ENCODE assay signal across 8 cellular contexts in genomic region chr6:33390767-33391277, GRCh38. TPM values are rescaled to one million over a fixed set of nuclear protein-coding genes. Genes with fewer than 3 reads are reported as not detected.
DNase-seq lines count a peak whose midpoint lies in the region; ATAC-seq and TF ChIP-seq lines count a peak whose summit lies in the region.

No MANE protein-coding gene starts in this region.

- peaks cover 41% of the 10 kb centered on the region for H3K36me3 ChIP-seq in WERI-Rb-1
- H3K36me3 ChIP-seq in gastroesophageal sphincter = no peaks in the 10 kb centered on the region
- H3K36me3 ChIP-seq in smooth muscle cell (ENCODE audit: low read depth) = no peaks in the 10 kb centered on the region

- H4K20me1 ChIP-seq in H9 (ENCODE audit: control insufficient read depth, insufficient read depth, insufficient read length) = no peaks in the 10 kb centered on the region
- no peaks in the 10 kb centered on the region for H4K20me1 ChIP-seq in smooth muscle cell (ENCODE audit: low read depth)

- no peaks in the 10 kb centered on the region for H3K27me3 Mint-ChIP-seq in H9 (ENCODE audit: low read depth)

- H3K4me3 ChIP-seq in WERI-Rb-1 (ENCODE audit: low read depth, low read length) (peak overlapping the region; percentile 32), gastroesophageal sphincter (peak overlapping the region in 1 of 2 donors; percentile 58), smooth muscle cell (no peak overlapping the region)

- H3K27ac Mint-ChIP-seq in H9 = peak overlapping the region; percentile 91 to 97 (median 94)

- no peak overlapping the region for H4K91ac ChIP-seq in H9 (ENCODE audit: insufficient read length, low read depth, low read length)

- peaks cover 34 to 36% of the 10 kb centered on the region in 2 experiments for H3K4me1 Mint-ChIP-seq in H9

- H3K18ac ChIP-seq in H9 (ENCODE audit: insufficient read length, low read depth, low read length) = no peak overlapping the region

- H3K23ac ChIP-seq in H9 (ENCODE audit: insufficient read length, low read depth, low read length) = no peak overlapping the region

- peaks cover 5 to 15% (median 6%) of the 10 kb centered on the region in 3 experiments; a peak in 6 of 7 replicates for H3K36me3 Mint-ChIP-seq in H9 (ENCODE audit: insufficient read depth in 1 of 3, low read depth in 3 of 3)

- TF ChIP-seq POLR2A in gastroesophageal sphincter (IDR thresholded peaks at IDR 0.05) = no peak

- H2BK5ac ChIP-seq in H9 (ENCODE audit: insufficient read length, low read length) = peak overlapping the region; percentile 66

- H2BK120ac ChIP-seq in H9 (ENCODE audit: low read depth, low read length, poor library complexity, severe bottlenecking) = no peak overlapping the region

- in situ Hi-C loops in GM13977 (cut with MboI; ENCODE audit: low pct_unique_long_range_greater_than_20kb, low sequenced_read_pairs, unreplicated experiment) = no loop called here

- DNase-seq in H9 (no peak), WERI-Rb-1 (no peak), smooth muscle cell (lab: John Stamatoyannopoulos, UW; ENCODE audit: unreplicated experiment) (no peak), HuH-7.5 (ENCODE audit: low spot score) (no peak), GM13977 (ENCODE audit: low spot score) (no peak)
- DNase-seq in stimulated activated CD4-positive, alpha-beta T cell treated with anti-CD3 and anti-CD28 coated beads, Interleukin-4, amount 100 ng/mL, for 24 hours = no peak

- H3K27ac ChIP-seq in H9 (ENCODE audit: insufficient read length, low read depth, low read length) = peak overlapping the region; percentile 73
- peak overlapping the region; percentile 98 for H3K27ac ChIP-seq in WERI-Rb-1
- peak overlapping the region; percentile 80 to 93 (median 92) for H3K27ac ChIP-seq in gastroesophageal sphincter
- peak overlapping the region; percentile 88 for H3K27ac ChIP-seq in smooth muscle cell (ENCODE audit: low read depth)

- H3T11ph ChIP-seq in H9 (ENCODE audit: low read length) = peak overlapping the region; percentile 20

- whole genome bisulfite sequencing in H9 (ENCODE audit: extremely low coverage, insufficient read length, low lambda C conversion rate) = no CpG with 5 or more reads among the region's 9 CpGs
- WGBS in gastroesophageal sphincter (ENCODE audit: low coverage in 1 of 2), 2 donors = 85 to 87% methylated on average over 4 to 9 of the region's 9 CpGs
- WGBS in smooth muscle cell (ENCODE audit: low lambda C conversion rate) = 69% methylated on average over 9 of the region's 9 CpGs

- H3K23me2 ChIP-seq in H9 (ENCODE audit: insufficient read length, low read depth, low read length, poor library complexity, severe bottlenecking) = peaks cover 10% of the 10 kb centered on the region

- H3K79me2 ChIP-seq in H9 (ENCODE audit: insufficient read depth, low read length) (peaks cover 34% of the 10 kb centered on the region), smooth muscle cell (ENCODE audit: low read depth) (peaks cover 36% of the 10 kb centered on the region)

- H3K9ac ChIP-seq in H9 (ENCODE audit: extremely low read depth, insufficient read length, low read length) (peak overlapping the region; percentile 59), smooth muscle cell (ENCODE audit: low read depth) (peak overlapping the region; percentile 65)

- TF ChIP-seq EP300 in gastroesophageal sphincter (IDR thresholded peaks at IDR 0.05) = no peak

- no peak overlapping the region for H3K56ac ChIP-seq in H9 (ENCODE audit: insufficient read length, low read depth, low read length)

- TF ChIP-seq CTCF in H9 (conservative IDR thresholded peaks at IDR 0.05) (no peak), WERI-Rb-1 (IDR thresholded peaks at IDR 0.05; ENCODE audit: low read depth, low read length) (no peak), gastroesophageal sphincter (IDR thresholded peaks at IDR 0.05) (no peak), smooth muscle cell (IDR thresholded peaks at IDR 0.05; ENCODE audit: borderline replicate concordance, insufficient read depth, poor library complexity, severe bottlenecking) (no peak), GM13977 (IDR thresholded peaks at IDR 0.05; ENCODE audit: extremely low read depth, insufficient read depth, missing control alignments) (no peak)

- H2BK15ac ChIP-seq in H9 (ENCODE audit: low read depth, low read length) = no peak overlapping the region

- peak overlapping the region; percentile 41 for H3K4me2 ChIP-seq in H9 (ENCODE audit: insufficient read depth, insufficient read length, low read length)
- peak overlapping the region; percentile 76 for H3K4me2 ChIP-seq in smooth muscle cell

- no peak overlapping the region for H4K5ac ChIP-seq in H9 (ENCODE audit: insufficient read length, low read depth, low read length)

- no peak overlapping the region; the same call in 1 of the 2 replicates for H3K14ac ChIP-seq in H9 (ENCODE audit: insufficient read depth, low read length)

- H2BK20ac ChIP-seq in H9 (ENCODE audit: low read depth, low read length, poor library complexity, severe bottlenecking) = no peak overlapping the region

- peaks cover 11% of the 10 kb centered on the region for H3F3A ChIP-seq in smooth muscle cell (ENCODE audit: low read depth)

- H3K79me1 ChIP-seq in H9 (ENCODE audit: insufficient read depth, low read depth, low read length, poor library complexity, severe bottlenecking) = peaks cover 8% of the 10 kb centered on the region

- no peak overlapping the region for H2BK12ac ChIP-seq in H9 (ENCODE audit: insufficient read length, low read depth, low read length)

- H2AFZ ChIP-seq in H9 (ENCODE audit: low read length) (peak overlapping the region; percentile 50), smooth muscle cell (ENCODE audit: low read depth) (peak overlapping the region; percentile 66)

- no peaks in the 10 kb centered on the region for H3K9me3 Mint-ChIP-seq in H9

- no peak overlapping the region for H3K4ac ChIP-seq in H9 (ENCODE audit: low read depth, low read length)

- H3K27me3 ChIP-seq in H9 (ENCODE audit: insufficient read depth, low read length) (no peaks in the 10 kb centered on the region), WERI-Rb-1 (ENCODE audit: insufficient read depth, low read depth, severe bottlenecking) (no peaks in the 10 kb centered on the region), gastroesophageal sphincter (no peaks in the 10 kb centered on the region), smooth muscle cell (ENCODE audit: low read depth) (no peaks in the 10 kb centered on the region)

- no peak for ATAC-seq in gastroesophageal sphincter
- ATAC-seq in GM21528 (IDR thresholded peaks at IDR 0.05; ENCODE audit: low FRiP score, unreplicated experiment) = no peak

- H3K4me1 ChIP-seq in H9 (ENCODE audit: insufficient read depth, low read length) (peaks cover 2% of the 10 kb centered on the region; the same call in 1 of the 2 replicates), gastroesophageal sphincter (peaks cover 3 to 15% (median 10%) of the 10 kb centered on the region in 3 donors), smooth muscle cell (ENCODE audit: low read depth) (peaks cover 9% of the 10 kb centered on the region)

- H3K4me3 Mint-ChIP-seq in H9 = peak overlapping the region; percentile 94

- H3K9me3 ChIP-seq in H9 (ENCODE audit: control insufficient read depth, low read depth, low read length) (no peaks in the 10 kb centered on the region), WERI-Rb-1 (ENCODE audit: severe bottlenecking) (no peaks in the 10 kb centered on the region), gastroesophageal sphincter (no peaks in the 10 kb centered on the region), smooth muscle cell (replicated peaks; ENCODE audit: low read depth) (no peaks in the 10 kb centered on the region)

- no peak overlapping the region for H4K8ac ChIP-seq in H9 (replicated peaks; ENCODE audit: insufficient read length, low read depth, low read length)

- H2AK5ac ChIP-seq in H9 (ENCODE audit: insufficient read length, low read length) = no peak overlapping the region

RNA-seq across cellular contexts. Expression of gene KIFC1, which starts 0.8 kb away (rescaled TPM):
- 73.1 and 73.8 TPM in 2 replicates for total RNA-seq in H9 (2021)
- under 1 TPM in 2 of 4 donors, not detected in 2; 0.67 to 0.79 TPM for total RNA-seq in gastroesophageal sphincter
- total RNA-seq in smooth muscle cell = 12.0 and 21.5 TPM in 2 replicates
- polyA plus RNA-seq in smooth muscle cell = 2.9 and 8.8 TPM in 2 replicates

RNA-seq across cellular contexts. Expression of gene PHF1, which starts 20.0 kb away (rescaled TPM):
- total RNA-seq in H9 (2021) = 49.8 and 56.8 TPM in 2 replicates
- total RNA-seq in gastroesophageal sphincter = 10 to 100 TPM; 73.0 to 91.0 (median 86.1) TPM
- 30.0 and 39.3 TPM in 2 replicates for total RNA-seq in smooth muscle cell
- polyA plus RNA-seq in smooth muscle cell = 36.9 and 52.2 TPM in 2 replicates

RNA-seq across cellular contexts. Expression of gene CUTA, which starts 27.1 kb away (rescaled TPM):
- total RNA-seq in H9 (2021) (257 and 264 TPM in 2 replicates), gastroesophageal sphincter (100 to 1,000 TPM in 3 of 4 donors, 10 to 100 TPM in 1; 90.2 to 144 (median 124) TPM), smooth muscle cell (126 and 173 TPM in 2 replicates)
- polyA plus RNA-seq in smooth muscle cell = 289 and 298 TPM in 2 replicates

RNA-seq across cellular contexts. Expression of gene SYNGAP1, which starts 29.0 kb away (rescaled TPM):
- 111 and 121 TPM in 2 replicates for total RNA-seq in H9 (2021)
- total RNA-seq in gastroesophageal sphincter = 10 to 100 TPM in 3 of 4 donors, 1 to 10 TPM in 1; 9.1 to 15.9 (median 12.7) TPM
- 8.6 and 10.4 TPM in 2 replicates for total RNA-seq in smooth muscle cell
- polyA plus RNA-seq in smooth muscle cell = 1.9 and 7.9 TPM in 2 replicates
